1 cellular context compared by ENCODE assay signal in genomic region chr14:35138585-35138984, GRCh38.
TF ChIP-seq lines count a peak whose summit lies in the region.

No MANE protein-coding gene starts in this region.

TF ChIP-seq in HepG2, 621 proteins besides CTCF, POLR2A, EP300 and RAD21:
- no peak for TF ChIP-seq FOXK2 (IDR thresholded peaks at IDR 0.05)
- peak; percentile 50; the same call in 1 of the 2 replicates for TF ChIP-seq ONECUT2 (CRISPR knock-in tag; IDR thresholded peaks at IDR 0.05)
- no peak for TF ChIP-seq ZNF775 (CRISPR knock-in tag; IDR thresholded peaks at IDR 0.05; ENCODE audit: borderline replicate concordance)
